ENCODE assay signal across 15 cellular contexts in the genomic region with DNA sequence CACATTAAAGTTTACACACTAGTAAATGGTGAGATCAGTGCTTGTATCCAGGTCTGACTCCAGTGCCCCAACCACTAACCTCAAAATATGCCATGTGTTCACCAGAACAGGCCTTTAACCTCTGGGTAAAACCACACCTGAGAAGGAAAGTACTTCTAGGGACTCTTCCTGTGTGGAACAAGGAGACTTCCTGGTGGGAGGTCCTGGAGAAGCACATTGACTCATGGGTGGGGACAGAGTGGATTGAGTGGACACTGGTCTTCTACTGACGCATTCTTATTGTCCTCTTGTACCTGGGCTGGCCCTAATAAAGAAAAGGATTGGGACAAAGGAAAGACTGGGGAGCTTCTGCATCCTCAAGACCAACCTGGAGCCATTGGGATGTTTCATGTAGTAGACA. TPM values are rescaled to one million over a fixed set of nuclear protein-coding genes. Genes with fewer than 3 reads are reported as not detected.
DNase-seq lines count a peak whose midpoint lies in the region; ATAC-seq and TF ChIP-seq lines count a peak whose summit lies in the region.
"Had no signal": no experiment of that assay in that cellular context is flagged by ENCODE, and none has a peak within 500 bp of the region (broad histone marks: within the 10 kb centered on the region; RNA-seq: fewer than 3 reads in every experiment).

No MANE protein-coding gene starts in this region.

- TF ChIP-seq CTCF in KMS-11 (conservative IDR thresholded peaks at IDR 0.05; ENCODE audit: low read depth, low read length), result no peak

- H3K4me1 ChIP-seq in KMS-11 (ENCODE audit: low read depth, poor library complexity, severe bottlenecking), result peaks cover 41% of the 10 kb centered on the region
- H3K4me1 ChIP-seq: A549, BE2C had no signal

- H3K36me3 ChIP-seq in KMS-11 (ENCODE audit: insufficient read depth), result no peaks in the 10 kb centered on the region
- H3K36me3 ChIP-seq: BE2C had no signal

- H3K79me2 ChIP-seq in KMS-11 (ENCODE audit: insufficient read depth, low read depth), result no peaks in the 10 kb centered on the region

- H3K4me2 ChIP-seq in KMS-11, result peak overlapping the region; percentile 18; the same call in 1 of the 2 replicates
- H3K4me2 ChIP-seq: A549 had no signal

- no peak overlapping the region for H3K9ac ChIP-seq in KMS-11
- H3K9ac ChIP-seq: GM23248 had no signal

- H4K20me1 ChIP-seq in KMS-11 (ENCODE audit: insufficient read depth), result no peaks in the 10 kb centered on the region

- H3K27ac ChIP-seq in KMS-11, result no peak overlapping the region
- H3K27ac ChIP-seq: A549, C4-2B, GM23248 had no signal

- H3K4me3 ChIP-seq in Jurkat, Clone E6-1 (ENCODE audit: low read length), result no peak overlapping the region
- no peak overlapping the region for H3K4me3 ChIP-seq in KMS-11 (IDR thresholded peaks at IDR 0.05; ENCODE audit: insufficient read depth, low read depth, low read length)
- H3K4me3 ChIP-seq: A549, GM12878, GM23248 had no signal

- H3K27me3 ChIP-seq in KMS-11 (ENCODE audit: insufficient read depth, low read depth), result no peaks in the 10 kb centered on the region
- H3K27me3 ChIP-seq: BE2C had no signal

- ATAC-seq in left colon (peak; percentile 68), HG03175 (IDR thresholded peaks at IDR 0.05; ENCODE audit: unreplicated experiment) (no peak)
- ATAC-seq: A549, GM12878, HCT116 had no signal

- intact Hi-C loops in left colon (cut with DNase I, micrococcal nuclease), result no loop called here

- DNase-seq in Jurkat, Clone E6-1 (ENCODE audit: low read depth, low spot score), result peak; percentile 28
- DNase-seq in left colon (no peak), renal cortical epithelial cell (ENCODE audit: low read depth) (peak; percentile 11), NCI-H510A treated with DMSO at 0.1 percent for 48 hours (lab: John Stamatoyannopoulos, UW) (no peak), HuH-7 (ENCODE audit: low spot score) (no peak)
- DNase-seq: BE2C; CD4-positive, alpha-beta memory T cell; DMS79; GM23248 had no signal

- H2AFZ ChIP-seq in KMS-11 (ENCODE audit: low read depth), result no peak overlapping the region
- H2AFZ ChIP-seq: GM23248 had no signal

RNA-seq across cellular contexts. Expression of a gene that starts 43.4 kb away (rescaled TPM):
- polyA plus RNA-seq in Jurkat, Clone E6-1 (2012; ENCODE audit: insufficient read depth, insufficient read length), result 1.1 TPM
- total RNA-seq in left colon, result 10 to 100 TPM in 1 of 2 donors, 1 to 10 TPM in 1; 6.0 to 12.0 TPM
- 0.17 and 1.7 TPM in 2 replicates for total RNA-seq in renal cortical epithelial cell
- total RNA-seq: CD4-positive, alpha-beta memory T cell had no signal
- polyA plus RNA-seq: CD4-positive, alpha-beta memory T cell had no signal

Comparison
In these comparisons a context has a peak if more than half of its experiments do, and no peak if none do; other contexts are left out.
1. DNase-seq: peak in Jurkat, Clone E6-1 (single experiment) and renal cortical epithelial cell (single experiment); none in left colon (0 of 2), NCI-H510A treated with DMSO at 0.1 percent for 48 hours (single experiment) and HuH-7 (single experiment).